In genomic region chr5:106849266-106849665, GRCh38 we compare ENCODE assay signal across 16 cellular contexts.
"Had no signal": no experiment of that assay in that cellular context is flagged by ENCODE, and none has a peak within 500 bp of the region (broad histone marks: within the 10 kb centered on the region; RNA-seq: fewer than 3 reads in every experiment).

No MANE protein-coding gene starts in this region.

- DNase-seq: activated CD4-positive, alpha-beta T cell treated with anti-CD3 and anti-CD28 coated beads, Interleukin-2, amount 50 U/mL, for 48 hours; activated CD4-positive, CD25-positive, alpha-beta regulatory T cell treated with anti-CD3 and anti-CD28 coated beads, Interleukin-2, amount 50 U/mL, for 72 hours; activated naive CD4-positive, alpha-beta T cell treated with anti-CD3 and anti-CD28 coated beads, Interleukin-2, amount 50 U/mL, for 16 hours; dermis blood vessel endothelial cell; effector memory CD8-positive, alpha-beta T cell; heart left ventricle; mucosa of descending colon; naive thymus-derived CD4-positive, alpha-beta T cell; posterior cingulate gyrus; stimulated activated CD4-positive, alpha-beta T cell treated with anti-CD3 and anti-CD28 coated beads, Interleukin-2, amount 100 ng/mL, for 48 hours; stimulated activated naive B cell treated with anti-CD40 and anti-IgM and Interleukin-4, amounts not matched to agents 10 μg/mL and 1 μg/mL and 100 μg/mL, for 72 hours; T1000; transverse colon had no signal

- FAIRE-seq: astrocyte, bronchial epithelial cell, frontal cortex had no signal
